Comparison of ENCODE assay signal across 9 cellular contexts in genomic region chr11:36333897-36334296, GRCh38. TPM values are rescaled to one million over a fixed set of nuclear protein-coding genes. Genes with fewer than 3 reads are reported as not detected.
A peak's percentile ranks its signal among the peaks of the same experiment; 100 is the strongest.
DNase-seq lines count a peak whose midpoint lies in the region; ATAC-seq and TF ChIP-seq lines count a peak whose summit lies in the region.
"Had no signal": no experiment of that assay in that cellular context is flagged by ENCODE, and none has a peak within 500 bp of the region (broad histone marks: within the 10 kb centered on the region; RNA-seq: fewer than 3 reads in every experiment).

No MANE protein-coding gene starts in this region.

- TF ChIP-seq POLR2A in IMR-90 (IDR thresholded peaks at IDR 0.05; ENCODE audit: low read depth, low read length), result no peak

- H2AK5ac ChIP-seq in IMR-90 (ENCODE audit: low read depth, low read length), result no peak overlapping the region

- no peak overlapping the region for H3K14ac ChIP-seq in IMR-90 (replicated peaks; ENCODE audit: low read depth, low read length)

- H3K27ac Mint-ChIP-seq in activated T-helper 17 cell treated with anti-CD3 and anti-CD28 coated beads, Interleukin-2, amount 50 U/mL, for 72 hours, result no peak overlapping the region

- H3K23ac ChIP-seq in IMR-90 (ENCODE audit: low read depth, low read length), result no peak overlapping the region

- DNase-seq in IMR-90 (peak; percentile 53), left kidney (ENCODE audit: low read depth, low spot score) (peak; percentile 43), T-helper 1 cell (no peak)
- DNase-seq: activated T-cell treated with anti-CD3 and anti-CD28 coated beads, Interleukin-2, amount 50 U/mL, for 48 hours; foreskin melanocyte had no signal

- no CpG with 5 or more reads among the region's 2 CpGs for WGBS in IMR-90 (ENCODE audit: extremely low coverage in 2 of 2, insufficient read length in 1 of 2), 2 experiments

- no peak overlapping the region for H2BK120ac ChIP-seq in IMR-90 (ENCODE audit: low read depth, low read length)

- no peak overlapping the region for H3K4me3 ChIP-seq in IMR-90 (ENCODE audit: insufficient read depth, low read depth, low read length)

- no peak overlapping the region for H4K8ac ChIP-seq in IMR-90 (ENCODE audit: low read depth in 2 of 2, low read length in 2 of 2)

- no peaks in the 10 kb centered on the region for H3K9me3 Mint-ChIP-seq in activated T-helper 17 cell treated with anti-CD3 and anti-CD28 coated beads, Interleukin-2, amount 50 U/mL, for 72 hours

- no peaks in the 10 kb centered on the region for H3K79me1 ChIP-seq in IMR-90 (ENCODE audit: low read depth in 1 of 2, low read length in 2 of 2)

- no peaks in the 10 kb centered on the region for H3K36me3 ChIP-seq in IMR-90 (ENCODE audit: control insufficient read depth, insufficient read depth, low read length)

- TF ChIP-seq CTCF in IMR-90 (conservative IDR thresholded peaks at IDR 0.05; ENCODE audit: low read depth, low read length), result no peak

- in situ Hi-C loops in IMR-90 (cut with MboI; ENCODE audit: low sequenced_read_pairs), result no loop called here

- no peak overlapping the region for H3K9ac ChIP-seq in IMR-90 (ENCODE audit: low read depth, low read length)

- no peak for TF ChIP-seq RAD21 in IMR-90 (IDR thresholded peaks at IDR 0.05; ENCODE audit: low read length)

- dilution Hi-C loops in IMR-90 (cut with HindIII; ENCODE audit: low sequenced_read_pairs, unreplicated experiment), result no loop called here

- no peak overlapping the region for H3K18ac ChIP-seq in IMR-90 (ENCODE audit: low read depth, low read length)

- no peak overlapping the region for H2BK20ac ChIP-seq in IMR-90 (ENCODE audit: low read depth, low read length)

- no peak overlapping the region for H4K5ac ChIP-seq in IMR-90 (ENCODE audit: low read depth, low read length)

- CTCF ChIA-PET in IMR-90 (lab: Yijun Ruan, JAX), result no interaction called here

- H3K4me1 Mint-ChIP-seq in activated T-helper 17 cell treated with anti-CD3 and anti-CD28 coated beads, Interleukin-2, amount 50 U/mL, for 72 hours, result peaks cover 5% of the 10 kb centered on the region

- no peaks in the 10 kb centered on the region for H3K4me1 ChIP-seq in IMR-90 (ENCODE audit: control insufficient read depth, insufficient read depth, low read length)

- H2BK15ac ChIP-seq in IMR-90 (ENCODE audit: low read depth, low read length), result no peak overlapping the region

- H3K9me1 ChIP-seq in IMR-90 (ENCODE audit: insufficient read depth, low read length), result no peaks in the 10 kb centered on the region

- H2AFZ ChIP-seq in IMR-90 (replicated peaks; ENCODE audit: low read length, poor library complexity), result no peak overlapping the region

- no peak overlapping the region for H2AK9ac ChIP-seq in IMR-90 (replicated peaks; ENCODE audit: low read depth, low read length, poor library complexity)

- POLR2A ChIA-PET in IMR-90 (lab: Charles Lee; ENCODE audit: unreplicated experiment), result no interaction called here

- no peak overlapping the region for H3K27ac ChIP-seq in IMR-90 (ENCODE audit: insufficient read depth, low read length)

- peak overlapping the region; percentile 6; the same call in 1 of the 2 replicates for H3K4me2 ChIP-seq in IMR-90 (ENCODE audit: low read depth, low read length)

- H3K9me3 ChIP-seq in IMR-90 (ENCODE audit: control insufficient read depth, insufficient read depth, low read length), result no peaks in the 10 kb centered on the region

- no peak overlapping the region for H3K4me3 Mint-ChIP-seq in activated T-helper 17 cell treated with anti-CD3 and anti-CD28 coated beads, Interleukin-2, amount 50 U/mL, for 72 hours

- H2BK5ac ChIP-seq in IMR-90 (ENCODE audit: low read depth, low read length, poor library complexity, severe bottlenecking), result no peak overlapping the region

- no peak overlapping the region for H4K91ac ChIP-seq in IMR-90 (ENCODE audit: insufficient read depth, low read depth, low read length)

- no peaks in the 10 kb centered on the region for H3K36me3 Mint-ChIP-seq in activated T-helper 17 cell treated with anti-CD3 and anti-CD28 coated beads, Interleukin-2, amount 50 U/mL, for 72 hours (ENCODE audit: low read depth)

- peaks cover 15% of the 10 kb centered on the region for H3K27me3 ChIP-seq in IMR-90 (ENCODE audit: control insufficient read depth, insufficient read depth, low read length)

- no peak overlapping the region for H3K4ac ChIP-seq in IMR-90 (ENCODE audit: low read depth, low read length)

- peaks cover 5% of the 10 kb centered on the region for H3K27me3 Mint-ChIP-seq in activated T-helper 17 cell treated with anti-CD3 and anti-CD28 coated beads, Interleukin-2, amount 50 U/mL, for 72 hours

- H3K56ac ChIP-seq in IMR-90 (ENCODE audit: extremely low read depth, insufficient read depth, low read length), result no peak overlapping the region

- no peaks in the 10 kb centered on the region for H4K20me1 ChIP-seq in IMR-90 (ENCODE audit: insufficient read depth, low read length)

- BruUV-seq in IMR-90 (replicated peaks; lab: Mats Ljungman, UMichigan), result no TSS peak

- ATAC-seq in GM19035 (IDR thresholded peaks at IDR 0.05; ENCODE audit: unreplicated experiment), result peak; percentile 64
- ATAC-seq in IMR-90 (ENCODE audit: low read depth), result peak; percentile 56; the same call in 1 of the 2 replicates
- peak; percentile 50 for ATAC-seq in activated T-helper 17 cell treated with anti-CD3 and anti-CD28 coated beads, Interleukin-2, amount 50 U/mL, for 72 hours (replicated peaks)
- no peak for ATAC-seq in GM21360 (IDR thresholded peaks at IDR 0.05; ENCODE audit: unreplicated experiment)
- no peak for ATAC-seq in GM21717 (IDR thresholded peaks at IDR 0.05; ENCODE audit: unreplicated experiment)

- intact Hi-C loops in IMR-90 (cut with micrococcal nuclease), result no loop called here

TF ChIP-seq in IMR-90, 13 proteins besides CTCF, POLR2A, EP300 and RAD21:
- no peak for TF ChIP-seq CEBPB (IDR thresholded peaks at IDR 0.05; ENCODE audit: low read depth, low read length)
- no peak for TF ChIP-seq MAZ (IDR thresholded peaks at IDR 0.05; ENCODE audit: borderline replicate concordance, low read depth, low read length)
- no peak for TF ChIP-seq BHLHE40 (IDR thresholded peaks at IDR 0.05; ENCODE audit: low read depth, low read length)
- no peak for TF ChIP-seq SMC3 (IDR thresholded peaks at IDR 0.05; ENCODE audit: low read depth, low read length)
- no peak for TF ChIP-seq MXI1 (IDR thresholded peaks at IDR 0.05; ENCODE audit: borderline replicate concordance, low read depth, low read length)
- no peak for TF ChIP-seq NFE2L2 (IDR thresholded peaks at IDR 0.05; ENCODE audit: low read depth, low read length)
- no peak for TF ChIP-seq USF2 (IDR thresholded peaks at IDR 0.05; ENCODE audit: low read depth, low read length)
- no peak for TF ChIP-seq ELK1 (IDR thresholded peaks at IDR 0.05; ENCODE audit: borderline replicate concordance, low read depth, low read length)
- TF ChIP-seq FOS (IDR thresholded peaks at IDR 0.05; ENCODE audit: low read depth, low read length), result no peak
- TF ChIP-seq RFX5 (IDR thresholded peaks at IDR 0.05; ENCODE audit: low read depth, low read length), result no peak
- no peak for TF ChIP-seq RCOR1 (IDR thresholded peaks at IDR 0.05; ENCODE audit: insufficient replicate concordance, low read length)
- no peak for TF ChIP-seq MAFK (IDR thresholded peaks at IDR 0.05; ENCODE audit: low read depth, low read length)
- no peak for TF ChIP-seq CHD1 (IDR thresholded peaks at IDR 0.05; ENCODE audit: low read depth, low read length)

RNA-seq across cellular contexts. Expression of gene PRR5L, which starts 37.8 kb away (rescaled TPM):
- 3.3 and 3.6 TPM in 2 replicates for total RNA-seq in IMR-90 (2012; rRNA removed)
- polyA plus RNA-seq in IMR-90 (2012; rRNA removed), result 2.6 and 2.9 TPM in 2 replicates
- 2.2 and 2.3 TPM in 2 replicates for polyA plus RNA-seq in IMR-90 (2012; cell fraction: cytosol; rRNA removed)
- polyA plus RNA-seq in IMR-90 (2012; cell fraction: nucleus; rRNA removed; ENCODE audit: low replicate concordance), result 4.6 and 6.8 TPM in 2 replicates
- 10 to 100 TPM; 10.0 to 10.6 TPM for total RNA-seq in activated T-helper 17 cell treated with anti-CD3 and anti-CD28 coated beads, Interleukin-2, amount 50 U/mL, for 72 hours

RNA-seq across cellular contexts. Expression of gene COMMD9, which starts 44.7 kb away (rescaled TPM):
- 50.7 and 54.2 TPM in 2 replicates for total RNA-seq in IMR-90 (2012; rRNA removed)
- 58.3 and 77.1 TPM in 2 replicates for polyA plus RNA-seq in IMR-90 (2012; rRNA removed)
- 42.1 and 51.2 TPM in 2 replicates for polyA plus RNA-seq in IMR-90 (2012; cell fraction: cytosol; rRNA removed)
- 33.2 and 38.4 TPM in 2 replicates for polyA plus RNA-seq in IMR-90 (2012; cell fraction: nucleus; rRNA removed; ENCODE audit: low replicate concordance)
- 10 to 100 TPM; 38.3 to 58.5 TPM for total RNA-seq in activated T-helper 17 cell treated with anti-CD3 and anti-CD28 coated beads, Interleukin-2, amount 50 U/mL, for 72 hours

Comparison
In these comparisons a context has a peak if more than half of its experiments do, and no peak if none do; other contexts are left out.
1. ATAC-seq: peak in GM19035 (single experiment), IMR-90 (single experiment) and activated T-helper 17 cell treated with anti-CD3 and anti-CD28 coated beads, Interleukin-2, amount 50 U/mL, for 72 hours (single experiment); none in GM21360 (single experiment) and GM21717 (single experiment).
2. DNase-seq: peak in IMR-90 (single experiment) and left kidney (single experiment); none in T-helper 1 cell (0 of 5).